Comparison of ENCODE assay signal across 1 cellular context in genomic region chr20:46638367-46639274, GRCh38.
TF ChIP-seq lines count a peak whose summit lies in the region.

No MANE protein-coding gene starts in this region.

TF ChIP-seq in HepG2, 621 proteins besides CTCF, POLR2A, EP300 and RAD21 (continued from another document and continues in another):
- no peak for TF ChIP-seq ZNF749 (CRISPR knock-in tag; IDR thresholded peaks at IDR 0.05; ENCODE audit: borderline replicate concordance)
- TF ChIP-seq MTF2 (CRISPR knock-in tag; IDR thresholded peaks at IDR 0.05; ENCODE audit: borderline replicate concordance), result no peak
- TF ChIP-seq ZNF563 (CRISPR knock-in tag; IDR thresholded peaks at IDR 0.05), result no peak; the same call in 1 of the 2 replicates
- TF ChIP-seq ZKSCAN8 (CRISPR knock-in tag; IDR thresholded peaks at IDR 0.05; ENCODE audit: borderline replicate concordance), result peak; percentile 48; the same call in 1 of the 2 replicates
- no peak for TF ChIP-seq ZNF18 (CRISPR knock-in tag; IDR thresholded peaks at IDR 0.05; ENCODE audit: insufficient replicate concordance)
- TF ChIP-seq ZNF619 (CRISPR knock-in tag; IDR thresholded peaks at IDR 0.05), result no peak
- no peak for TF ChIP-seq NR0B2 (CRISPR knock-in tag; IDR thresholded peaks at IDR 0.05)
- TF ChIP-seq RXRB (CRISPR knock-in tag; IDR thresholded peaks at IDR 0.05; ENCODE audit: borderline replicate concordance), result peak; percentile 57; the same call in 1 of the 2 replicates
- TF ChIP-seq PAXIP1 (CRISPR knock-in tag; conservative IDR thresholded peaks at IDR 0.05), result peak; percentile 71
- no peak; the same call in 1 of the 2 replicates for TF ChIP-seq ZNF615 (CRISPR knock-in tag; IDR thresholded peaks at IDR 0.05; ENCODE audit: borderline replicate concordance)
- TF ChIP-seq MLX (CRISPR knock-in tag; IDR thresholded peaks at IDR 0.05), result no peak
- TF ChIP-seq CREBL2 (CRISPR knock-in tag; IDR thresholded peaks at IDR 0.05; ENCODE audit: borderline replicate concordance), result peak; percentile 70; the same call in 1 of the 2 replicates
- no peak for TF ChIP-seq PCBP2 (optimal IDR thresholded peaks at IDR 0.05; ENCODE audit: low read depth, low read length, poor library complexity, severe bottlenecking)
- TF ChIP-seq ZHX2 (IDR thresholded peaks at IDR 0.05; ENCODE audit: low read depth), result no peak
- no peak for TF ChIP-seq ZHX2 (CRISPR knock-in tag; IDR thresholded peaks at IDR 0.05; ENCODE audit: borderline replicate concordance)
- peak; percentile 98 for TF ChIP-seq ZNF292 (CRISPR knock-in tag; IDR thresholded peaks at IDR 0.05; ENCODE audit: borderline replicate concordance, low read depth)
- TF ChIP-seq NONO (IDR thresholded peaks at IDR 0.05), result no peak
- TF ChIP-seq NONO (CRISPR knock-in tag; conservative IDR thresholded peaks at IDR 0.05), result peak; percentile 80
- peak; percentile 24; the same call in 1 of the 2 replicates for TF ChIP-seq ZBTB26 (CRISPR knock-in tag; IDR thresholded peaks at IDR 0.05; ENCODE audit: borderline replicate concordance)
- 0 out of 2 replicates have a peak, but pooled peaks have one; percentile 48 for TF ChIP-seq KLF6 (CRISPR knock-in tag; IDR thresholded peaks at IDR 0.05)
- no peak; the same call in 1 of the 2 replicates for TF ChIP-seq ATAD3A (CRISPR knock-in tag; IDR thresholded peaks at IDR 0.05)
- TF ChIP-seq HMGXB4 (CRISPR knock-in tag; IDR thresholded peaks at IDR 0.05; ENCODE audit: borderline replicate concordance in 1 of 2, low read depth in 1 of 2), result peak in 1 of 2 experiments; percentile 54; a peak in 1 of 4 replicates
- TF ChIP-seq ZNF879 (CRISPR knock-in tag; IDR thresholded peaks at IDR 0.05), result no peak
- TF ChIP-seq BRF2 (CRISPR knock-in tag; IDR thresholded peaks at IDR 0.05), result no peak
- no peak for TF ChIP-seq ZNF781 (CRISPR knock-in tag; IDR thresholded peaks at IDR 0.05; ENCODE audit: borderline replicate concordance, not compliant biosample characterization)
- no peak; the same call in 1 of the 2 replicates for TF ChIP-seq POLR2AphosphoS5 (IDR thresholded peaks at IDR 0.05; ENCODE audit: low read depth, low read length)
- TF ChIP-seq DRAP1 (CRISPR knock-in tag; IDR thresholded peaks at IDR 0.05), result no peak
- TF ChIP-seq ZFP36L2 (CRISPR knock-in tag; IDR thresholded peaks at IDR 0.05), result no peak
- no peak for TF ChIP-seq NCOA5 (CRISPR knock-in tag; IDR thresholded peaks at IDR 0.05)
- TF ChIP-seq ESRRA (CRISPR knock-in tag; IDR thresholded peaks at IDR 0.05; ENCODE audit: low read depth), result no peak; the same call in 1 of the 2 replicates
- TF ChIP-seq CEBPZ (IDR thresholded peaks at IDR 0.05; ENCODE audit: low read length), result no peak
- no peak for TF ChIP-seq NFKBIZ (CRISPR knock-in tag; IDR thresholded peaks at IDR 0.05)
- no peak for TF ChIP-seq NFYB (CRISPR knock-in tag; IDR thresholded peaks at IDR 0.05)
- no peak for TF ChIP-seq ZBTB42 (CRISPR knock-in tag; IDR thresholded peaks at IDR 0.05)
- TF ChIP-seq ZC3H4 (CRISPR knock-in tag; IDR thresholded peaks at IDR 0.05; ENCODE audit: borderline replicate concordance), result no peak
- 0 out of 2 replicates have a peak, but pooled peaks have one; percentile 50 for TF ChIP-seq LBX2 (CRISPR knock-in tag; IDR thresholded peaks at IDR 0.05; ENCODE audit: borderline replicate concordance)
